8 cellular contexts compared by ENCODE assay signal in the genomic region with DNA sequence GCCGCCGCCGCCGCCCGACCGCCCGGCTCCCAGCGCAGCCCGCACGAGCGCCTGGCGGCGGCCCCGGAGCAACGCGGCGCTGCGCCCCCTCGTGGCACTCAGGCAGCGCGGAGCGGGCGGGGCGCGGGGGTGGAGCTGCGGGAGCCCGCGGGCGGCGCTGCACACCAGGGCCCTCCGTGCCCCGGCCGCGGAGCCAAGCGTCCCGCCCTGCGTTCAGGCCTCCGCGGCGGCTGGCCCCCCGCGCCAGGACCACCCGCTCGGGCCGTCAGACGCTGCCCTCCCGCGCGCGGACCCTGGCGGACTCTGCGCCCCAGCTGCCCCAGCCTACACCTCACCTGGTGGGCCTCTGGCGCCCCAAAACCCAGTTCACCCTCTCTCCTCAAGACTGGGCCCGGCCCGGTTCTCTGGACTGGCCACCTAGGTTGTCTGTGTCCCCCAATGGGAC. TPM values are rescaled to one million over a fixed set of nuclear protein-coding genes. Genes with fewer than 3 reads are reported as not detected.
DNase-seq lines count a peak whose midpoint lies in the region; ATAC-seq and TF ChIP-seq lines count a peak whose summit lies in the region.

A gene (minus strand): TSS at position 75 of the 445 bp plus-strand sequence. CDS start 71,159 bp downstream, outside the sequence.

- H3K4me3 ChIP-seq in RWPE2 (ENCODE audit: severe bottlenecking) (peak within 1 kb of the TSS; percentile 40), prostate gland (peak within 1 kb of the TSS; percentile 20 to 31), upper lobe of right lung (peak within 1 kb of the TSS; percentile 16)

- H3K27ac Mint-ChIP-seq in activated naive CD4-positive, alpha-beta T cell treated with anti-CD3 and anti-CD28 coated beads, Interleukin-2, amount 50 U/mL, for 72 hours, result no peak within 1 kb of the TSS

- peaks cover 0 to 10% of the 10 kb centered on the region in 2 donors for H3K9me3 Mint-ChIP-seq in activated naive CD4-positive, alpha-beta T cell treated with anti-CD3 and anti-CD28 coated beads, Interleukin-2, amount 50 U/mL, for 72 hours

- TF ChIP-seq CTCF in RWPE2 (IDR thresholded peaks at IDR 0.05; ENCODE audit: poor library complexity, severe bottlenecking) (peak; percentile 88), prostate gland (IDR thresholded peaks at IDR 0.05) (peak in 2 of 4 experiments; percentile 45 to 62), upper lobe of right lung (IDR thresholded peaks at IDR 0.05) (no peak)

- H3K9me3 ChIP-seq in RWPE2 (ENCODE audit: severe bottlenecking) (no peaks in the 10 kb centered on the region), prostate gland (no peaks in the 10 kb centered on the region), upper lobe of right lung (no peaks in the 10 kb centered on the region)

- H3K36me3 ChIP-seq in RWPE2 (ENCODE audit: low read depth) (no peaks in the 10 kb centered on the region), prostate gland (no peaks in the 10 kb centered on the region), upper lobe of right lung (no peaks in the 10 kb centered on the region)

- TF ChIP-seq POLR2A in prostate gland (IDR thresholded peaks at IDR 0.05), result no peak

- H3K27me3 ChIP-seq in RWPE2 (ENCODE audit: insufficient read depth, poor library complexity, severe bottlenecking) (peaks cover 32% of the 10 kb centered on the region), prostate gland (replicated peaks; ENCODE audit: insufficient read depth) (no peaks in the 10 kb centered on the region), upper lobe of right lung (peaks cover 28% of the 10 kb centered on the region)

- intact Hi-C loops in Right ventricle myocardium superior (cut with DNase I), result loop anchor here (5.0 kb wide), 1 partner anchor 77 kb away; no protein-coding TSS in a partner anchor
- intact Hi-C loops in prostate gland (cut with DNase I), result loop anchor here (2.0 kb wide), 1 partner anchor 80 kb away; no protein-coding TSS in a partner anchor
- intact Hi-C loops in upper lobe of right lung (cut with DNase I), result no loop called here

- peak; percentile 61 for ATAC-seq in HG03139 (IDR thresholded peaks at IDR 0.05; ENCODE audit: unreplicated experiment)
- peak; percentile 77 for ATAC-seq in RWPE2 (ENCODE audit: low read depth)
- ATAC-seq in activated naive CD4-positive, alpha-beta T cell treated with anti-CD3 and anti-CD28 coated beads, Interleukin-2, amount 50 U/mL, for 72 hours, result peak; percentile 91 to 97
- ATAC-seq in Right ventricle myocardium superior (ENCODE audit: poor library complexity), result peak; percentile 96
- peak; percentile 94 for ATAC-seq in upper lobe of right lung

- peak; percentile 12 for DNase-seq in NCI-H1694 (lab: John Stamatoyannopoulos, UW)
- no peak for DNase-seq in NCI-H1694 treated with DMSO at 0.1 percent for 48 hours (lab: John Stamatoyannopoulos, UW)
- no peak for DNase-seq in RWPE2 (ENCODE audit: low spot score)
- DNase-seq in activated naive CD4-positive, alpha-beta T cell treated with anti-CD3 and anti-CD28 coated beads, Interleukin-2, amount 50 U/mL, for 72 hours (ENCODE audit: low spot score in 2 of 2), result peak in 1 of 2 donors; percentile 85
- peak; percentile 75 for DNase-seq in Right ventricle myocardium superior
- peak; percentile 44 for DNase-seq in prostate gland (ENCODE audit: low spot score)
- DNase-seq in upper lobe of right lung, result peak; percentile 81

- 17% methylated on average over 13 of the region's 55 CpGs for WGBS in prostate gland

- H3K27ac ChIP-seq in RWPE2 (ENCODE audit: poor library complexity, severe bottlenecking) (no peak within 1 kb of the TSS), prostate gland (no peak within 1 kb of the TSS), upper lobe of right lung (no peak within 1 kb of the TSS)

- H3K36me3 Mint-ChIP-seq in activated naive CD4-positive, alpha-beta T cell treated with anti-CD3 and anti-CD28 coated beads, Interleukin-2, amount 50 U/mL, for 72 hours, result peaks cover 5 to 8% of the 10 kb centered on the region in 2 donors

- no peaks in the 10 kb centered on the region for H3K4me1 ChIP-seq in RWPE2 (ENCODE audit: insufficient read depth, poor library complexity, severe bottlenecking)
- H3K4me1 ChIP-seq in prostate gland (replicated peaks), result no peaks in the 10 kb centered on the region
- no peaks in the 10 kb centered on the region for H3K4me1 ChIP-seq in upper lobe of right lung

RNA-seq across cellular contexts. Expression of the gene that starts here (rescaled TPM):
- not detected for total RNA-seq in activated naive CD4-positive, alpha-beta T cell treated with anti-CD3 and anti-CD28 coated beads, Interleukin-2, amount 50 U/mL, for 72 hours
- total RNA-seq in Right ventricle myocardium superior, result 0.59 TPM
- 1 to 10 TPM in 1 of 2 donors, under 1 TPM in 1; 0.09 to 3.1 TPM for total RNA-seq in prostate gland
- not detected for total RNA-seq in upper lobe of right lung

Comparison
In these comparisons a context has a peak if more than half of its experiments do, and no peak if none do; other contexts are left out.
1. DNase-seq: peak in NCI-H1694 (single experiment) and prostate gland (single experiment); none in NCI-H1694 treated with DMSO at 0.1 percent for 48 hours (single experiment) and RWPE2 (single experiment).
2. Peak in ATAC-seq in activated naive CD4-positive, alpha-beta T cell treated with anti-CD3 and anti-CD28 coated beads, Interleukin-2, amount 50 U/mL, for 72 hours; RNA of the gene not detected or under 1 TPM.
3. Peak in DNase-seq and ATAC-seq in Right ventricle myocardium superior; RNA of the gene not detected or under 1 TPM.
4. Peak in DNase-seq, ATAC-seq and H3K4me3 ChIP-seq in upper lobe of right lung; RNA of the gene not detected or under 1 TPM.
5. Peak in every context shown above with its lines, with median percentiles within 50 percentile points of each other: ATAC-seq and H3K4me3 ChIP-seq.